20 cellular contexts compared by ENCODE assay signal in genomic region chr17:18270046-18270850, GRCh38.
"Had no signal": no experiment of that assay in that cellular context is flagged by ENCODE, and none has a peak within 500 bp of the region (broad histone marks: within the 10 kb centered on the region; RNA-seq: fewer than 3 reads in every experiment).

No MANE protein-coding gene starts in this region.

- H3K27ac ChIP-seq: brain microvascular endothelial cell, epithelial cell of prostate, gastrocnemius medialis, heart left ventricle, tibial artery, uterus had no signal

- H3K4me3 Mint-ChIP-seq: activated CD4-positive, alpha-beta memory T cell treated with anti-CD3 and anti-CD28 coated beads for 36 hours; activated naive CD8-positive, alpha-beta T cell treated with anti-CD3 and anti-CD28 coated beads, Interleukin-2, amount 10 ng/mL, durations not matched to agents 7 days and 5 days; activated T-cell treated with anti-CD3 and anti-CD28 coated beads, Interleukin-2, amount 50 U/mL, for 24 hours; naive B cell had no signal

- H3K9me3 ChIP-seq: gastrocnemius medialis, heart left ventricle, tibial artery, uterus had no signal

- H3K27me3 ChIP-seq: brain microvascular endothelial cell, gastrocnemius medialis, heart left ventricle, tibial artery, uterus had no signal

- H3K4me1 ChIP-seq: gastrocnemius medialis, heart left ventricle, tibial artery, uterus had no signal

- H3K36me3 ChIP-seq: uterus had no signal

- H3K36me3 Mint-ChIP-seq: naive B cell had no signal

- H3K4me3 ChIP-seq: gastrocnemius medialis, heart left ventricle, tibial artery, uterus had no signal

- H3K27me3 Mint-ChIP-seq: activated CD4-positive, alpha-beta memory T cell treated with anti-CD3 and anti-CD28 coated beads for 36 hours; activated naive CD8-positive, alpha-beta T cell treated with anti-CD3 and anti-CD28 coated beads, Interleukin-2, amount 10 ng/mL, durations not matched to agents 7 days and 5 days; activated T-cell treated with anti-CD3 and anti-CD28 coated beads, Interleukin-2, amount 50 U/mL, for 24 hours; naive B cell had no signal

- ATAC-seq: gastrocnemius medialis, heart left ventricle had no signal

- H3K27ac Mint-ChIP-seq: activated CD4-positive, alpha-beta memory T cell treated with anti-CD3 and anti-CD28 coated beads for 36 hours; activated naive CD8-positive, alpha-beta T cell treated with anti-CD3 and anti-CD28 coated beads, Interleukin-2, amount 10 ng/mL, durations not matched to agents 7 days and 5 days; activated T-cell treated with anti-CD3 and anti-CD28 coated beads, Interleukin-2, amount 50 U/mL, for 24 hours had no signal

- H3K4me1 Mint-ChIP-seq: naive B cell had no signal

- DNase-seq: activated CD4-positive, alpha-beta memory T cell treated with anti-CD3 and anti-CD28 coated beads for 36 hours; activated CD4-positive, alpha-beta T cell treated with anti-CD3 and anti-CD28 coated beads for 1 hour; activated effector memory CD4-positive, alpha-beta T cell treated with Interleukin-2 at 50 U/mL for 16 hours; activated naive CD8-positive, alpha-beta T cell treated with anti-CD3 and anti-CD28 coated beads, Interleukin-2, amount 10 ng/mL, durations not matched to agents 7 days and 5 days; activated T-cell treated with anti-CD3 and anti-CD28 coated beads, Interleukin-2, amount 50 U/mL, for 24 hours; anterior cingulate cortex; brain microvascular endothelial cell; cerebellar nuclear complex; effector memory CD4-positive, alpha-beta T cell; gastrocnemius medialis; heart left ventricle; mammary epithelial cell; naive B cell; retina; stimulated activated naive CD4-positive, alpha-beta T cell; T-helper 1 cell; T1000; tibial artery; uterus had no signal

- H3K9me3 Mint-ChIP-seq: activated CD4-positive, alpha-beta memory T cell treated with anti-CD3 and anti-CD28 coated beads for 36 hours; activated naive CD8-positive, alpha-beta T cell treated with anti-CD3 and anti-CD28 coated beads, Interleukin-2, amount 10 ng/mL, durations not matched to agents 7 days and 5 days; activated T-cell treated with anti-CD3 and anti-CD28 coated beads, Interleukin-2, amount 50 U/mL, for 24 hours; naive B cell had no signal
